In genomic region chr13:114263590-114263989, GRCh38 we compare ENCODE assay signal across 1 cellular context.
TF ChIP-seq lines count a peak whose summit lies in the region.

No MANE protein-coding gene starts in this region.

TF ChIP-seq in IMR-90, 13 proteins besides CTCF, POLR2A, EP300 and RAD21:
- TF ChIP-seq CEBPB (IDR thresholded peaks at IDR 0.05; ENCODE audit: low read depth, low read length) (no peak), MXI1 (IDR thresholded peaks at IDR 0.05; ENCODE audit: borderline replicate concordance, low read depth, low read length) (no peak), FOS (IDR thresholded peaks at IDR 0.05; ENCODE audit: low read depth, low read length) (no peak), CHD1 (IDR thresholded peaks at IDR 0.05; ENCODE audit: low read depth, low read length) (no peak), RFX5 (IDR thresholded peaks at IDR 0.05; ENCODE audit: low read depth, low read length) (no peak), ELK1 (IDR thresholded peaks at IDR 0.05; ENCODE audit: borderline replicate concordance, low read depth, low read length) (no peak), MAFK (IDR thresholded peaks at IDR 0.05; ENCODE audit: low read depth, low read length) (no peak), USF2 (IDR thresholded peaks at IDR 0.05; ENCODE audit: low read depth, low read length) (no peak), RCOR1 (IDR thresholded peaks at IDR 0.05; ENCODE audit: insufficient replicate concordance, low read length) (no peak), SMC3 (IDR thresholded peaks at IDR 0.05; ENCODE audit: low read depth, low read length) (no peak), BHLHE40 (IDR thresholded peaks at IDR 0.05; ENCODE audit: low read depth, low read length) (no peak), MAZ (IDR thresholded peaks at IDR 0.05; ENCODE audit: borderline replicate concordance, low read depth, low read length) (no peak), NFE2L2 (IDR thresholded peaks at IDR 0.05; ENCODE audit: low read depth, low read length) (no peak)
